ENCODE assay signal across 17 cellular contexts in genomic region chr15:38320181-38320580, GRCh38.
"Had no signal": no experiment of that assay in that cellular context is flagged by ENCODE, and none has a peak within 500 bp of the region (broad histone marks: within the 10 kb centered on the region; RNA-seq: fewer than 3 reads in every experiment).

No MANE protein-coding gene starts in this region.

- H3K9me3 ChIP-seq: neutrophil, spleen, testis had no signal

- H3K4me1 ChIP-seq: parathyroid adenoma, testis had no signal

- H3K9ac ChIP-seq: parathyroid adenoma had no signal

- H3K4me3 ChIP-seq: spleen, testis had no signal

- H2AFZ ChIP-seq: parathyroid adenoma had no signal

- ATAC-seq: natural killer cell treated with Interleukin-12 subunit alpha and Interleukin-12 subunit beta and Interleukin-15 and Interleukin-18, amount 100 ng/mL, for 72 hours; sciatic nerve; stimulated activated memory B cell treated with anti-CD40 and anti-IgM and Interleukin-4, amounts not matched to agents 10 μg/mL and 1 μg/mL and 100 μg/mL, for 72 hours had no signal

- H3K36me3 ChIP-seq: neutrophil had no signal

- H3K27me3 ChIP-seq: neutrophil, spleen, testis had no signal

- DNase-seq: activated B cell treated with CpG ODN at 0.5 μM for 24 hours; activated CD4-positive, alpha-beta memory T cell treated with anti-CD3 and anti-CD28 coated beads for 36 hours; activated CD4-positive, alpha-beta T cell treated with anti-CD3 and anti-CD28 coated beads for 4 hours; activated naive CD4-positive, alpha-beta T cell treated with Interleukin-2 at 50 U/mL for 16 hours; activated T-cell treated with anti-CD3 and anti-CD28 coated beads, Interleukin-2, amount 50 U/mL, for 24 hours; effector CD4-positive, alpha-beta T cell; foreskin melanocyte; hypothalamus; spleen; stimulated activated CD4-positive, alpha-beta T cell treated with anti-CD3 and anti-CD28 coated beads, Interleukin-4, amount 100 ng/mL, for 4 hours; SW 1271; testis had no signal

- H3K27ac ChIP-seq: neutrophil, parathyroid adenoma, spleen, testis had no signal
